ENCODE assay signal across 7 cellular contexts in the genomic region with DNA sequence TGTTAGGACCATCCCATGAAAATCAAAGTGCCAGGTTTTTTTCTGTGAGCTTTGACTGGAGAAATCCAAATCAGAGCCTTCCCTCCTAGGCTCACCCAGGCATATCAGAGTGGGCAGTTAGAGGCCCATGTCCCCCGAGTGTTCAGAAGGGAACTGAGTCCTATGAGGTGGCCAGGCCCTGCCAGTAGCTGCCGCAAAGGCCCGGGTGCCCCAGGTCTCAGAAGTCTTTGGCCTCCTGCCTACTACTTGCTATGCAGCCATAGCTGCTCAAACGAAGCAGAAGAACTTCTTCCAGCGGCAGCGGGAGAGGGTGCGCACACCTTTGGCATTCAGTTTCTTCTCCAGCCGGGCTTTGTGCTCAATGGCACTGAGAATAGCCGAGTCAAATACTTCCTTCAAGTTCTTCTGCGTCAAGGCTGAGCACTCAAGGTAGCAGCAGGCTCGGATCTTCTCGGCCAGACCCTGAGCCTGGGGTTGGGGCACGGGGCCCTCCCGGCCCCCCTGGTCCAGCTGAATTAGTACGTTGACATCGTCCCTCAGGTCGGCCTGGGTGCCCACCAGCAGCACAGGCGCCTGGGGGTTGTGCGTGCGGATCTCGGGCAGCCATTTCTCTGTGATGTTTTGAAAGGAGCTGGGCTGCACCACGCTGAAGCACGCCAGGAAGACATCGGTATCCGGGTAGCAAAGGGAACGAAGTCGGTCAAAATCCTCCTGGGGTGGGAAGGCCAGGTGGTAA. TPM values are rescaled to one million over a fixed set of nuclear protein-coding genes. Genes with fewer than 3 reads are reported as not detected.
A peak's percentile ranks its signal among the peaks of the same experiment; 100 is the strongest.
DNase-seq lines count a peak whose midpoint lies in the region; ATAC-seq and TF ChIP-seq lines count a peak whose summit lies in the region.
"Had no signal": no experiment of that assay in that cellular context is flagged by ENCODE, and none has a peak within 500 bp of the region (broad histone marks: within the 10 kb centered on the region; RNA-seq: fewer than 3 reads in every experiment).

No MANE protein-coding gene starts in this region.

- ATAC-seq in psoas muscle: no peak
- no peak for ATAC-seq in GM19328 (IDR thresholded peaks at IDR 0.05; ENCODE audit: unreplicated experiment)

- POLR2A ChIA-PET in MCF 10A (lab: Yijun Ruan, JAX) (interaction anchor here (0.6 to 5.5 kb wide), 13 partner anchors 9 to 178 kb away, joined by 3 to 25 read pairs (median 4); partner anchors contain the start of genes SPINT1 and VPS18), GM10248 (lab: Yijun Ruan, JAX) (interaction anchor here (0.5 to 3.4 kb wide), 9 partner anchors 11 to 463 kb away, joined by 3 to 16 read pairs (median 10); partner anchors contain the start of gene VPS18)

- no peaks in the 10 kb centered on the region for H3K9me3 Mint-ChIP-seq in MCF 10A (ENCODE audit: unreplicated experiment)

- H3K4me3 Mint-ChIP-seq in MCF 10A (ENCODE audit: unreplicated experiment): peak overlapping the region; percentile 77

- H3K36me3 ChIP-seq in HUES48 (ENCODE audit: control insufficient read depth, insufficient read depth, low read length) (no peaks in the 10 kb centered on the region), psoas muscle (ENCODE audit: insufficient read depth in 1 of 2, low read depth in 1 of 2) (no peaks in the 10 kb centered on the region)

- H3K27me3 ChIP-seq in HUES48 (ENCODE audit: control insufficient read depth, insufficient read depth, low read length) (no peaks in the 10 kb centered on the region), psoas muscle (ENCODE audit: insufficient read depth in 3 of 3, low read length in 2 of 3) (peaks cover 0 to 16% (median 6%) of the 10 kb centered on the region in 3 donors)

- H3K9ac ChIP-seq in HUES48 (ENCODE audit: low read depth, low read length): no peak overlapping the region

- intact Hi-C loops in MCF 10A (cut with micrococcal nuclease) (no loop called here), psoas muscle (cut with DNase I) (no loop called here)

- no peak for DNase-seq in MCF 10A (ENCODE audit: unreplicated experiment)
- DNase-seq in psoas muscle: no peak
- DNase-seq in GM10248 (ENCODE audit: extremely low spot score): no peak
- DNase-seq in GDM1 (lab: John Stamatoyannopoulos, UW): no peak

- H3K36me3 Mint-ChIP-seq in MCF 10A (ENCODE audit: insufficient read depth, unreplicated experiment): no peaks in the 10 kb centered on the region

- H3K27ac ChIP-seq in HUES48 (ENCODE audit: low read depth, low read length) (no peak overlapping the region), psoas muscle (no peak overlapping the region)

- no peaks in the 10 kb centered on the region for H3K27me3 Mint-ChIP-seq in MCF 10A (ENCODE audit: insufficient read depth, unreplicated experiment)

- H3K4me3 ChIP-seq in HUES48 (ENCODE audit: low read depth, low read length) (peak overlapping the region; percentile 79), psoas muscle (peak overlapping the region; percentile 70)

- no peak for TF ChIP-seq CTCF in MCF 10A (IDR thresholded peaks at IDR 0.05; ENCODE audit: unreplicated experiment)
- no peak for TF ChIP-seq CTCF in psoas muscle (IDR thresholded peaks at IDR 0.05)
- TF ChIP-seq CTCF in GM10248 (IDR thresholded peaks at IDR 0.05; ENCODE audit: control extremely low read depth, extremely low read depth, low read depth, missing control alignments): no peak

- peaks cover 21% of the 10 kb centered on the region for H3K4me1 ChIP-seq in HUES48 (ENCODE audit: control insufficient read depth, insufficient read depth, low read length)
- peaks cover 4% of the 10 kb centered on the region for H3K4me1 ChIP-seq in psoas muscle

- H3K4me1 Mint-ChIP-seq in MCF 10A (ENCODE audit: insufficient read depth, unreplicated experiment): peaks cover 35% of the 10 kb centered on the region

- no TSS peak for BruUV-seq in MCF 10A (replicated peaks; lab: Mats Ljungman, UMichigan)

- 51 to 59% (median 54%) methylated on average over 27 of the region's 27 CpGs for WGBS in psoas muscle, 3 donors

- no peak overlapping the region for H3K27ac Mint-ChIP-seq in MCF 10A (ENCODE audit: low read depth, unreplicated experiment)

- CTCF ChIA-PET in MCF 10A (lab: Yijun Ruan, JAX): interaction anchor here (0.5 to 3.6 kb wide), 7 partner anchors 20 to 104 kb away, joined by 3 to 40 read pairs (median 3); partner anchors contain the start of gene VPS18
- CTCF ChIA-PET in GM10248 (lab: Yijun Ruan, JAX): interaction anchor here (0.8 to 17.9 kb wide), 9 partner anchors 7 to 201 kb away, joined by 3 to 294 read pairs (median 38); partner anchors contain the start of genes DLL4 and VPS18

- no peaks in the 10 kb centered on the region for H3K9me3 ChIP-seq in HUES48 (ENCODE audit: control insufficient read depth, insufficient read depth, low read length)
- H3K9me3 ChIP-seq in psoas muscle: no peaks in the 10 kb centered on the region

RNA-seq across cellular contexts. Expression of gene RHOV, which starts 1.1 kb away (rescaled TPM):
- total RNA-seq in MCF 10A (2022): 1.2 and 1.7 TPM in 2 replicates
- not detected for total RNA-seq in psoas muscle
- polyA plus RNA-seq in psoas muscle: under 1 TPM in 2 of 3 donors, not detected in 1; 0.10 to 0.23 TPM
- total RNA-seq: right cardiac atrium had no signal
- polyA plus RNA-seq: right cardiac atrium had no signal

RNA-seq across cellular contexts. Expression of gene VPS18, which starts 21.3 kb away (rescaled TPM):
- total RNA-seq in MCF 10A (2022) (13.2 and 18.5 TPM in 2 replicates), psoas muscle (10 to 100 TPM in 3 of 4 donors, 1 to 10 TPM in 1; 8.1 to 20.5 (median 16.3) TPM)
- polyA plus RNA-seq in psoas muscle: 10 to 100 TPM in 2 of 3 donors, 1 to 10 TPM in 1; 8.4 to 16.9 (median 12.3) TPM

RNA-seq across cellular contexts. Expression of gene SPINT1, which starts 29.1 kb away (rescaled TPM):
- total RNA-seq in MCF 10A (2022): 57.9 and 68.6 TPM in 2 replicates
- under 1 TPM; 0.19 to 0.54 (median 0.24) TPM for total RNA-seq in psoas muscle
- under 1 TPM; 0.03 to 0.19 (median 0.17) TPM for polyA plus RNA-seq in psoas muscle

RNA-seq across cellular contexts. Expression of gene PPP1R14D, which starts 44.5 kb away (rescaled TPM):
- not detected in 2 replicates for total RNA-seq in MCF 10A (2022)
- not detected for total RNA-seq in psoas muscle
- not detected for polyA plus RNA-seq in psoas muscle
- total RNA-seq: right cardiac atrium had no signal
- polyA plus RNA-seq: right cardiac atrium had no signal

RNA-seq across cellular contexts. Expression of gene DLL4, which starts 56.2 kb away (rescaled TPM):
- 0.10 TPM in 1 of 2 replicates, not detected in the other for total RNA-seq in MCF 10A (2022)
- total RNA-seq in psoas muscle: 10 to 100 TPM in 1 of 4 donors, 1 to 10 TPM in 3; 7.2 to 13.1 (median 9.2) TPM
- polyA plus RNA-seq in psoas muscle: 1 to 10 TPM; 4.0 to 6.1 (median 6.0) TPM

Comparison
In these comparisons a context has a peak if more than half of its experiments do, and no peak if none do; other contexts are left out.
1. RNA of gene SPINT1, which starts 29.1 kb away (total RNA-seq): 57.9 to 68.6 TPM in MCF 10A; 0.19 to 0.54 TPM in psoas muscle; every median in the first group is over 10 times any median in the second.